ENCODE assay signal across 1 cellular context in the genomic region with DNA sequence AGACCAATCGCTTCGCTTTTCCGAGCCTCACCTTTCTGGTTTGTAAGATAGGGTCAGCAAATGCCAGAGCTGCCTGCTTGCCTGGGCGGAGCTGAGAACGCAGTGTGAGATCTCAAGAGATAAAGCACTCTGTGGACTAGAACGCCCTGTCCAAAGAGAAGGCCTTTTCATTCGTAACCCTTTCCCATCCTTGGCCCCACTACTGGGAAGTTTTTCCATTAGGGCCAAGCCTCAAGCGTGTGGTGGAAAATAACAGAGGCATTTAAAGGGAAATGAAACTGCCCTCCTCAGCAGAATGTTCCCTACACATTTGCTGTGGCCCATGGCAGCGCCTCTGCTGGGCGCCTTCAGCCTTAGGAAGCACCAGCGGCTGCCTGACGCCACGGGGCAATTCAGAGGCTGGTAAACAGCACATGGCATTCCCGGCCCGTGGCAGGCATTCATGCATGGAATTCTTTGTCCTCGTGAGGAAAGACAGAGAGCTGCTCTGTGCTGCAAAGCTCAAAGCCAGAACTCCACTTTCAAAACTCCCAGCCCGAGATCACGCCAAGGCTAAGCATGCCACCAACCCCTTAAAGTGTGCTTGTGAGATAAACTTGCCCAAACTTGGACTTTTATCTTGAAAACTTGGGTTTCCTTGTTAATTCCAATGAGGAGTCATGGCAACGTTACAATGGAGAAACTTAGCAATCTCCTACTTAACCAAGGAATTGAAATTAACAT.
TF ChIP-seq lines count a peak whose summit lies in the region.

No MANE protein-coding gene starts in this region.

TF ChIP-seq in GM12878, 131 proteins besides CTCF, POLR2A, EP300 and RAD21 (continued from another document):
- 0 out of 2 replicates have a peak, but pooled peaks have one; percentile 24 for TF ChIP-seq DPF2 (IDR thresholded peaks at IDR 0.05)
